Comparison of ENCODE assay signal across 8 cellular contexts in genomic region chr1:85275701-85276289, GRCh38. TPM values are rescaled to one million over a fixed set of nuclear protein-coding genes. Genes with fewer than 3 reads are reported as not detected.
A peak's percentile ranks its signal among the peaks of the same experiment; 100 is the strongest.
DNase-seq lines count a peak whose midpoint lies in the region; ATAC-seq, FAIRE-seq and TF ChIP-seq lines count a peak whose summit lies in the region.

No MANE protein-coding gene starts in this region.

- H3K14ac ChIP-seq in neuronal stem cell (ENCODE audit: low read length): no peak overlapping the region

- peak overlapping the region; percentile 90 for H3K18ac ChIP-seq in neuronal stem cell (ENCODE audit: low read length)

- H2AK5ac ChIP-seq in neuronal stem cell (ENCODE audit: low read depth, low read length): no peak overlapping the region

- H3K4me3 Mint-ChIP-seq in CD4-positive, CD25-positive, alpha-beta regulatory T cell: peak overlapping the region; percentile 91 to 96 (median 94)
- H3K4me3 Mint-ChIP-seq in T-helper 1 cell treated with Interleukin-12 subunit alpha and Interleukin-12 subunit beta and Interleukin-4 antibody, amounts not matched to agents 30 μg/mL and 1 μg/mL, for 36 hours: peak overlapping the region; percentile 80

- H3K9me2 ChIP-seq in GM23248 (ENCODE audit: insufficient read depth): no peaks in the 10 kb centered on the region

- dilution Hi-C loops in endothelial cell of umbilical vein (cut with MboI; ENCODE audit: extremely low pct_ligation_motif_present, low sequenced_read_pairs): no loop called here

- H3K79me2 ChIP-seq in GM23248 (ENCODE audit: insufficient read depth): peaks cover 54% of the 10 kb centered on the region
- peaks cover 49% of the 10 kb centered on the region for H3K79me2 ChIP-seq in endothelial cell of umbilical vein (ENCODE audit: control insufficient read depth, insufficient read depth, low read length)

- H3K27me3 ChIP-seq in CD4-positive, CD25-positive, alpha-beta regulatory T cell (ENCODE audit: control insufficient read depth, insufficient read depth, low read length): no peaks in the 10 kb centered on the region
- H3K27me3 ChIP-seq in GM23248 (replicated peaks; ENCODE audit: insufficient read depth) (no peaks in the 10 kb centered on the region), endothelial cell of umbilical vein (ENCODE audit: control insufficient read depth in 2 of 2, insufficient read depth in 2 of 2, low read length in 2 of 2) (no peaks in the 10 kb centered on the region), neuronal stem cell (ENCODE audit: control insufficient read depth in 3 of 3, insufficient read depth in 3 of 3, low read depth in 1 of 3, low read length in 3 of 3) (no peaks in the 10 kb centered on the region)

- no peak overlapping the region for H2BK120ac ChIP-seq in neuronal stem cell (ENCODE audit: low read depth, low read length)

- TSS peak; percentile 61 for BruUV-seq in endothelial cell of umbilical vein (replicated peaks; lab: Mats Ljungman, UMichigan)

- H3K23ac ChIP-seq in neuronal stem cell (ENCODE audit: low read depth, low read length, poor library complexity): no peak overlapping the region

- H3K9ac ChIP-seq in GM23248 (peak overlapping the region; percentile 97), endothelial cell of umbilical vein (replicated peaks; ENCODE audit: extremely low read depth, insufficient read depth, low read length) (peak overlapping the region; percentile 100), neuronal stem cell (ENCODE audit: low read depth, low read length, poor library complexity) (peak overlapping the region; percentile 82)

- no peak overlapping the region for H4K8ac ChIP-seq in neuronal stem cell (ENCODE audit: low read depth, low read length)

- H3K36me3 ChIP-seq in CD4-positive, CD25-positive, alpha-beta regulatory T cell (ENCODE audit: control insufficient read depth, insufficient read depth, low read length): peaks cover 6% of the 10 kb centered on the region
- H3K36me3 ChIP-seq in GM23248 (ENCODE audit: low read depth) (peaks cover 11% of the 10 kb centered on the region; the same call in 1 of the 2 replicates), endothelial cell of umbilical vein (ENCODE audit: control insufficient read depth in 2 of 2, extremely low read depth in 1 of 2, insufficient read depth in 2 of 2, low read length in 2 of 2) (peaks cover 0 to 12% of the 10 kb centered on the region in 2 experiments), neuronal stem cell (replicated peaks in 1 of 2; ENCODE audit: control insufficient read depth in 2 of 2, insufficient read depth in 2 of 2, low read length in 2 of 2) (peaks cover 0 to 22% of the 10 kb centered on the region in 2 donors)

- peak; percentile 37 for TF ChIP-seq POLR2A in endothelial cell of umbilical vein (IDR thresholded peaks at IDR 0.05; ENCODE audit: low read depth, low read length)

- H3K4me1 Mint-ChIP-seq in CD4-positive, CD25-positive, alpha-beta regulatory T cell: peaks cover 39 to 71% (median 59%) of the 10 kb centered on the region in 4 donors
- peaks cover 53% of the 10 kb centered on the region for H3K4me1 Mint-ChIP-seq in T-helper 1 cell treated with Interleukin-12 subunit alpha and Interleukin-12 subunit beta and Interleukin-4 antibody, amounts not matched to agents 30 μg/mL and 1 μg/mL, for 36 hours (ENCODE audit: low read depth)

- CTCF ChIA-PET in endothelial cell of umbilical vein (lab: Charles Lee): interaction anchor here (0.7 to 4.7 kb wide), 12 partner anchors 17 to 1429 kb away, joined by 3 to 39 read pairs (median 6); partner anchors contain the start of genes C1orf52, SH3GLB1 and ZNHIT6

- no peak for TF ChIP-seq CTCF in endothelial cell of umbilical vein (IDR thresholded peaks at IDR 0.05; ENCODE audit: extremely low read depth in 1 of 2, insufficient read depth in 1 of 2, low read depth in 1 of 2, low read length in 2 of 2)

- H3K4me1 ChIP-seq in CD4-positive, CD25-positive, alpha-beta regulatory T cell (ENCODE audit: control insufficient read depth, insufficient read depth, low read length, poor library complexity, severe bottlenecking): peaks cover 42% of the 10 kb centered on the region
- H3K4me1 ChIP-seq in GM23248 (ENCODE audit: insufficient read depth): peaks cover 38% of the 10 kb centered on the region
- H3K4me1 ChIP-seq in endothelial cell of umbilical vein (ENCODE audit: control insufficient read depth, extremely low read depth, insufficient read depth, low read length): peaks cover 62% of the 10 kb centered on the region
- peaks cover 2 to 4% of the 10 kb centered on the region in 2 donors for H3K4me1 ChIP-seq in neuronal stem cell (ENCODE audit: control insufficient read depth in 2 of 2, insufficient read depth in 1 of 2, low read depth in 1 of 2, low read length in 2 of 2)

- WGBS in GM23248 (ENCODE audit: low coverage in 1 of 2, low lambda C conversion rate in 2 of 2, missing lambda C conversion rate in 2 of 2), 2 experiments: 1% methylated on average over 16 to 21 of the region's 21 CpGs
- WGBS in neuronal stem cell (ENCODE audit: extremely low coverage in 2 of 2, insufficient read length in 2 of 2, insufficient replicate concordance in 1 of 2), 2 donors: no CpG with 5 or more reads among the region's 21 CpGs

- peaks cover 6% of the 10 kb centered on the region for H3K27me3 Mint-ChIP-seq in CD4-positive, CD25-positive, alpha-beta regulatory T cell
- H3K27me3 Mint-ChIP-seq in T-helper 1 cell treated with Interleukin-12 subunit alpha and Interleukin-12 subunit beta and Interleukin-4 antibody, amounts not matched to agents 30 μg/mL and 1 μg/mL, for 36 hours (ENCODE audit: low read depth): peaks cover 17% of the 10 kb centered on the region

- no peak overlapping the region for H2BK5ac ChIP-seq in neuronal stem cell (ENCODE audit: low read length)

- H4K20me1 ChIP-seq in GM23248 (ENCODE audit: insufficient read depth) (peaks cover 8% of the 10 kb centered on the region; the same call in 1 of the 2 replicates), endothelial cell of umbilical vein (replicated peaks; ENCODE audit: control insufficient read depth, extremely low read depth, insufficient read depth, low read length) (no peaks in the 10 kb centered on the region)

- no peak for ATAC-seq in CD4-positive, CD25-positive, alpha-beta regulatory T cell (ENCODE audit: low read depth in 2 of 2)
- no peak for ATAC-seq in HG03457 (IDR thresholded peaks at IDR 0.05; ENCODE audit: unreplicated experiment)

- H4K91ac ChIP-seq in neuronal stem cell (ENCODE audit: low read depth, low read length, poor library complexity): no peak overlapping the region

- peaks cover 39% of the 10 kb centered on the region for H3F3A ChIP-seq in GM23248 (ENCODE audit: insufficient read depth)

- peak overlapping the region; percentile 97 for H3K27ac ChIP-seq in CD4-positive, CD25-positive, alpha-beta regulatory T cell (ENCODE audit: insufficient read depth, low read length, poor library complexity, severe bottlenecking)
- peak overlapping the region; percentile 89 for H3K27ac ChIP-seq in GM23248
- peak overlapping the region; percentile 100 for H3K27ac ChIP-seq in endothelial cell of umbilical vein (ENCODE audit: insufficient read depth, low read depth, low read length)
- peak overlapping the region; percentile 75 for H3K27ac ChIP-seq in neuronal stem cell (replicated peaks; ENCODE audit: low read length)

- H3K27ac Mint-ChIP-seq in CD4-positive, CD25-positive, alpha-beta regulatory T cell: peak overlapping the region; percentile 78 to 97 (median 87)
- H3K27ac Mint-ChIP-seq in T-helper 1 cell treated with Interleukin-12 subunit alpha and Interleukin-12 subunit beta and Interleukin-4 antibody, amounts not matched to agents 30 μg/mL and 1 μg/mL, for 36 hours: peak overlapping the region; percentile 92

- H3K4ac ChIP-seq in neuronal stem cell (ENCODE audit: low read length): no peak overlapping the region

- no peak for FAIRE-seq in endothelial cell of umbilical vein (lab: Jason Lieb, UNC)

- H2AFZ ChIP-seq in GM23248 (peak overlapping the region; percentile 67), endothelial cell of umbilical vein (ENCODE audit: low read depth, low read length) (no peak overlapping the region), neuronal stem cell (ENCODE audit: low read length) (peak overlapping the region; percentile 92)

- no peaks in the 10 kb centered on the region for H3K9me3 ChIP-seq in CD4-positive, CD25-positive, alpha-beta regulatory T cell (ENCODE audit: control insufficient read depth in 2 of 2, low read length in 2 of 2)
- H3K9me3 ChIP-seq in GM23248 (ENCODE audit: low read depth) (no peaks in the 10 kb centered on the region), endothelial cell of umbilical vein (replicated peaks; ENCODE audit: control insufficient read depth, insufficient read depth, low read length) (no peaks in the 10 kb centered on the region), neuronal stem cell (replicated peaks in 1 of 2; ENCODE audit: control insufficient read depth in 2 of 2, insufficient read depth in 1 of 2, low read depth in 1 of 2, low read length in 2 of 2) (no peaks in the 10 kb centered on the region)

- H3K9me1 ChIP-seq in endothelial cell of umbilical vein (replicated peaks; ENCODE audit: control insufficient read depth, extremely low read depth, insufficient read depth, low read length): no peaks in the 10 kb centered on the region

- no peak overlapping the region for H2BK12ac ChIP-seq in neuronal stem cell (ENCODE audit: low read length)

- POLR2A ChIA-PET in endothelial cell of umbilical vein (lab: Charles Lee): interaction anchor here (1.1 to 2.5 kb wide), 9 partner anchors 10 to 769 kb away, joined by 3 to 21 read pairs (median 6); partner anchors contain the start of genes C1orf52, CCN1, GNG5 and SPATA1

- intact Hi-C loops in endothelial cell of umbilical vein (cut with micrococcal nuclease): loop anchor here (1.0 to 10.0 kb wide), 9 partner anchors 16 to 771 kb away; partner anchors contain the start of genes C1orf52, GNG5, SPATA1 and ZNHIT6

- peak overlapping the region; percentile 97 for H3K4me2 ChIP-seq in GM23248 (ENCODE audit: unreplicated experiment)
- H3K4me2 ChIP-seq in endothelial cell of umbilical vein (ENCODE audit: insufficient read depth, low read length): peak overlapping the region; percentile 97
- H3K4me2 ChIP-seq in neuronal stem cell (ENCODE audit: insufficient read depth, low read length, poor library complexity, severe bottlenecking): peak overlapping the region; percentile 66

- peaks cover 0 to 3% (median 0%) of the 10 kb centered on the region in 7 donors for H3K9me3 Mint-ChIP-seq in CD4-positive, CD25-positive, alpha-beta regulatory T cell
- no peaks in the 10 kb centered on the region for H3K9me3 Mint-ChIP-seq in T-helper 1 cell treated with Interleukin-12 subunit alpha and Interleukin-12 subunit beta and Interleukin-4 antibody, amounts not matched to agents 30 μg/mL and 1 μg/mL, for 36 hours

- in situ Hi-C loops in GM23248 (cut with MboI): no loop called here

- H2BK15ac ChIP-seq in neuronal stem cell (ENCODE audit: low read length): peak overlapping the region; percentile 28

- peak overlapping the region; percentile 98 for H3K4me3 ChIP-seq in CD4-positive, CD25-positive, alpha-beta regulatory T cell (ENCODE audit: low read depth, low read length)
- H3K4me3 ChIP-seq in GM23248 (peak overlapping the region; percentile 98), endothelial cell of umbilical vein (replicated peaks in 1 of 3; ENCODE audit: insufficient read depth in 1 of 3, low read depth in 1 of 3, low read length in 3 of 3) (peak overlapping the region; percentile 95 to 99 (median 98)), neuronal stem cell (ENCODE audit: low read length in 2 of 2) (peak overlapping the region; percentile 90 to 91)

- H3K79me1 ChIP-seq in neuronal stem cell (ENCODE audit: low read depth, low read length): no peaks in the 10 kb centered on the region

- peak; percentile 31 to 41 (median 41) for DNase-seq in CD4-positive, CD25-positive, alpha-beta regulatory T cell
- peak; percentile 88 for DNase-seq in GM23248
- no peak for DNase-seq in endothelial cell of umbilical vein (ENCODE audit: low read depth, low spot score)
- DNase-seq in neuronal stem cell (ENCODE audit: low spot score): peak; percentile 44
- DNase-seq in NCI-H1092 (lab: John Stamatoyannopoulos, UW): no peak
- no peak for DNase-seq in middle frontal gyrus (ENCODE audit: extremely low spot score, low spot score)

- peaks cover 24% of the 10 kb centered on the region for H3K36me3 Mint-ChIP-seq in CD4-positive, CD25-positive, alpha-beta regulatory T cell
- H3K36me3 Mint-ChIP-seq in T-helper 1 cell treated with Interleukin-12 subunit alpha and Interleukin-12 subunit beta and Interleukin-4 antibody, amounts not matched to agents 30 μg/mL and 1 μg/mL, for 36 hours (ENCODE audit: low read depth): peaks cover 31% of the 10 kb centered on the region

RNA-seq across cellular contexts. Expression of gene BCL10, which starts 0.6 kb away (rescaled TPM):
- 64.4 TPM for total RNA-seq in CD4-positive, CD25-positive, alpha-beta regulatory T cell
- polyA plus RNA-seq in CD4-positive, CD25-positive, alpha-beta regulatory T cell: 10 to 100 TPM; 25.9 to 28.1 (median 27.5) TPM
- total RNA-seq in GM23248 (2014; rRNA removed; shearing (Covaris generic)): 45.5 and 51.4 TPM in 2 replicates
- polyA plus RNA-seq in GM23248 (2016; fragmentation: Nextera tagmentation; extraction: Ambion mirVana) (70.7 and 74.2 TPM in 2 replicates), endothelial cell of umbilical vein (16.1 and 21.5 TPM in 2 replicates)
- 74.5 and 78.6 TPM in 2 replicates for total RNA-seq in endothelial cell of umbilical vein
- polyA plus RNA-seq in endothelial cell of umbilical vein (2011; cell fraction: cytosol; rRNA removed): 19.8 and 20.6 TPM in 2 replicates
- polyA plus RNA-seq in endothelial cell of umbilical vein (2011; cell fraction: nucleus; rRNA removed): 20.5 and 20.7 TPM in 2 replicates
- 34.1 and 55.5 TPM in 2 replicates for polyA plus RNA-seq in endothelial cell of umbilical vein (2012)
- 34.3 and 40.4 TPM in 2 replicates for polyA minus RNA-seq in endothelial cell of umbilical vein
- polyA minus RNA-seq in endothelial cell of umbilical vein (2011; cell fraction: cytosol; rRNA and poly(A)+ RNA removed): 9.3 TPM
- 62.3 and 75.3 TPM in 2 replicates for polyA minus RNA-seq in endothelial cell of umbilical vein (2011; cell fraction: nucleus; rRNA and poly(A)+ RNA removed)
- polyA plus RNA-seq in neuronal stem cell (2013, experiment 1 of 2): 8.7 TPM
- polyA plus RNA-seq in neuronal stem cell (2013, experiment 2 of 2): 8.7 TPM

RNA-seq across cellular contexts. Expression of gene C1orf52, which starts 16.3 kb away (rescaled TPM):
- total RNA-seq in CD4-positive, CD25-positive, alpha-beta regulatory T cell: 55.6 TPM
- 10 to 100 TPM; 19.7 to 32.6 (median 27.5) TPM for polyA plus RNA-seq in CD4-positive, CD25-positive, alpha-beta regulatory T cell
- total RNA-seq in GM23248 (2014; rRNA removed; shearing (Covaris generic)): 26.7 and 30.9 TPM in 2 replicates
- 72.4 and 76.4 TPM in 2 replicates for polyA plus RNA-seq in GM23248 (2016; fragmentation: Nextera tagmentation; extraction: Ambion mirVana)
- 26.7 and 29.1 TPM in 2 replicates for total RNA-seq in endothelial cell of umbilical vein
- polyA plus RNA-seq in endothelial cell of umbilical vein: 22.7 and 23.1 TPM in 2 replicates
- polyA plus RNA-seq in endothelial cell of umbilical vein (2011; cell fraction: cytosol; rRNA removed): 16.6 and 24.4 TPM in 2 replicates
- polyA plus RNA-seq in endothelial cell of umbilical vein (2011; cell fraction: nucleus; rRNA removed): 36.8 and 37.9 TPM in 2 replicates
- 24.0 and 26.5 TPM in 2 replicates for polyA plus RNA-seq in endothelial cell of umbilical vein (2012)
- polyA minus RNA-seq in endothelial cell of umbilical vein: 14.5 and 16.4 TPM in 2 replicates
- 9.8 TPM for polyA minus RNA-seq in endothelial cell of umbilical vein (2011; cell fraction: cytosol; rRNA and poly(A)+ RNA removed)
- polyA minus RNA-seq in endothelial cell of umbilical vein (2011; cell fraction: nucleus; rRNA and poly(A)+ RNA removed): 25.7 and 39.7 TPM in 2 replicates
- polyA plus RNA-seq in neuronal stem cell (2013, experiment 1 of 2): 34.5 TPM
- 35.0 TPM for polyA plus RNA-seq in neuronal stem cell (2013, experiment 2 of 2)

Comparison
In these comparisons a context has a peak if more than half of its experiments do, and no peak if none do; other contexts are left out.
1. DNase-seq: peak in CD4-positive, CD25-positive, alpha-beta regulatory T cell (3 of 3), GM23248 (single experiment) and neuronal stem cell (single experiment); none in endothelial cell of umbilical vein (single experiment), NCI-H1092 (single experiment) and middle frontal gyrus (single experiment).
2. Peak in every context shown above with its lines, with median percentiles within 50 percentile points of each other: H3K27ac ChIP-seq, H3K4me3 ChIP-seq, H3K4me2 ChIP-seq and H3K9ac ChIP-seq.